In genomic region chr1:240117202-240117769, GRCh38 we compare ENCODE assay signal across 1 cellular context.
TF ChIP-seq lines count a peak whose summit lies in the region.

No MANE protein-coding gene starts in this region.

TF ChIP-seq in IMR-90, 13 proteins besides CTCF, POLR2A, EP300 and RAD21:
- TF ChIP-seq MXI1 (IDR thresholded peaks at IDR 0.05; ENCODE audit: borderline replicate concordance, low read depth, low read length) = no peak
- peak; percentile 86 for TF ChIP-seq CEBPB (IDR thresholded peaks at IDR 0.05; ENCODE audit: low read depth, low read length)
- TF ChIP-seq SMC3 (IDR thresholded peaks at IDR 0.05; ENCODE audit: low read depth, low read length) = no peak
- no peak for TF ChIP-seq MAFK (IDR thresholded peaks at IDR 0.05; ENCODE audit: low read depth, low read length)
- TF ChIP-seq RFX5 (IDR thresholded peaks at IDR 0.05; ENCODE audit: low read depth, low read length) = no peak
TF ChIP-seq in IMR-90: peak in this region for 1.
